Comparison of ENCODE assay signal across 21 cellular contexts in genomic region chr18:40006553-40007073, GRCh38.
DNase-seq lines count a peak whose midpoint lies in the region; ATAC-seq and TF ChIP-seq lines count a peak whose summit lies in the region.
"Had no signal": no experiment of that assay in that cellular context is flagged by ENCODE, and none has a peak within 500 bp of the region (broad histone marks: within the 10 kb centered on the region; RNA-seq: fewer than 3 reads in every experiment).

No MANE protein-coding gene starts in this region.

- H3K27me3 Mint-ChIP-seq in GM23338 (ENCODE audit: insufficient read depth, low read depth, poor library complexity) (no peaks in the 10 kb centered on the region), glutamatergic neuron (ENCODE audit: unreplicated experiment) (no peaks in the 10 kb centered on the region)
- H3K27me3 Mint-ChIP-seq: dendritic cell treated with granulocyte-macrophage colony-stimulating factor and Interleukin-4, amounts not matched to agents 40 ng/mL and 50 ng/mL, for 4 days; T-cell had no signal

- H3K27ac ChIP-seq in GM23338 (ENCODE audit: low read depth), result no peak overlapping the region
- no peak overlapping the region for H3K27ac ChIP-seq in heart right ventricle
- H3K27ac ChIP-seq: skin epidermis, stomach, upper lobe of right lung had no signal

- 63 to 68% methylated on average over 5 of the region's 5 CpGs for WGBS in heart right ventricle, 2 donors

- no peaks in the 10 kb centered on the region for H3K79me2 ChIP-seq in GM23338 (replicated peaks; ENCODE audit: insufficient read depth)

- no peaks in the 10 kb centered on the region for H3K27me3 ChIP-seq in GM23338 (ENCODE audit: insufficient read depth)
- H3K27me3 ChIP-seq in heart right ventricle, result no peaks in the 10 kb centered on the region
- H3K27me3 ChIP-seq: stomach, upper lobe of right lung had no signal

- no peaks in the 10 kb centered on the region for H3K36me3 Mint-ChIP-seq in GM23338 (ENCODE audit: low read depth)
- H3K36me3 Mint-ChIP-seq in glutamatergic neuron (ENCODE audit: unreplicated experiment), result no peaks in the 10 kb centered on the region
- H3K36me3 Mint-ChIP-seq: T-cell had no signal

- no peaks in the 10 kb centered on the region for H3F3A ChIP-seq in GM23338 (replicated peaks; ENCODE audit: low read depth)

- H3K36me3 ChIP-seq in GM23338 (ENCODE audit: insufficient read depth) (no peaks in the 10 kb centered on the region), heart right ventricle (no peaks in the 10 kb centered on the region)
- H3K36me3 ChIP-seq: stomach, upper lobe of right lung had no signal

- intact Hi-C loops in heart right ventricle (cut with DNase I), result no loop called here

- no peak overlapping the region for H3K4me2 ChIP-seq in GM23338

- H3K4me3 Mint-ChIP-seq in GM23338 (no peak overlapping the region), glutamatergic neuron (ENCODE audit: unreplicated experiment) (no peak overlapping the region)
- H3K4me3 Mint-ChIP-seq: dendritic cell treated with granulocyte-macrophage colony-stimulating factor and Interleukin-4, amounts not matched to agents 40 ng/mL and 50 ng/mL, for 4 days; nephron; T-cell had no signal

- H3K27ac Mint-ChIP-seq in GM23338 (no peak overlapping the region), glutamatergic neuron (ENCODE audit: unreplicated experiment) (no peak overlapping the region)
- H3K27ac Mint-ChIP-seq: dendritic cell treated with granulocyte-macrophage colony-stimulating factor and Interleukin-4, amounts not matched to agents 40 ng/mL and 50 ng/mL, for 4 days; nephron; T-cell had no signal

- peak; percentile 41 for DNase-seq in GM23338 (ENCODE audit: low spot score)
- DNase-seq in NB4 (ENCODE audit: low read depth), result peak; percentile 15
- peak; percentile 9 for DNase-seq in RPMI8226
- DNase-seq in midbrain (lab: John Stamatoyannopoulos, UW), result peak; percentile 39
- DNase-seq in SHP77 (lab: John Stamatoyannopoulos, UW), result no peak
- no peak for DNase-seq in heart right ventricle
- no peak for DNase-seq in glutamatergic neuron
- DNase-seq: activated CD4-positive, alpha-beta T cell treated with anti-CD3 and anti-CD28 coated beads, Interleukin-2, amount 50 U/mL, for 4 hours; activated gamma-delta T cell; AML-193; COR-L47; NCI-H1105; NCI-H2171; stomach; T-cell; upper lobe of right lung had no signal

- H3K4me3 ChIP-seq in GM23338 (no peak overlapping the region), NB4 (ENCODE audit: low read depth, low read length) (no peak overlapping the region), heart right ventricle (no peak overlapping the region)
- H3K4me3 ChIP-seq: K562, skin epidermis, stomach, upper lobe of right lung had no signal

- H2AFZ ChIP-seq in GM23338, result no peak overlapping the region

- no peaks in the 10 kb centered on the region for H3K4me1 ChIP-seq in GM23338 (ENCODE audit: insufficient read depth)
- no peaks in the 10 kb centered on the region for H3K4me1 ChIP-seq in heart right ventricle
- H3K4me1 ChIP-seq: stomach, upper lobe of right lung had no signal

- peak; percentile 75 for ATAC-seq in GM23338
- no peak for ATAC-seq in HG03025 (IDR thresholded peaks at IDR 0.05; ENCODE audit: low FRiP score, unreplicated experiment)
- ATAC-seq in heart right ventricle, result no peak
- ATAC-seq: K562, T-cell, upper lobe of right lung had no signal

- 0 out of 3 replicates have a peak, but pooled peaks cover 3% of the 10 kb centered on the region for H3K4me1 Mint-ChIP-seq in GM23338
- H3K4me1 Mint-ChIP-seq in glutamatergic neuron (ENCODE audit: low read depth, unreplicated experiment), result no peaks in the 10 kb centered on the region
- H3K4me1 Mint-ChIP-seq: nephron, T-cell had no signal

- H4K20me1 ChIP-seq in GM23338 (replicated peaks; ENCODE audit: insufficient read depth), result no peaks in the 10 kb centered on the region

- TF ChIP-seq POLR2A in NB4 (IDR thresholded peaks at IDR 0.05; ENCODE audit: extremely low read depth, insufficient read length), result no peak

- H3K9me2 ChIP-seq in GM23338 (ENCODE audit: insufficient read depth), result no peaks in the 10 kb centered on the region

- TF ChIP-seq CTCF in GM23338 (conservative IDR thresholded peaks at IDR 0.05; ENCODE audit: low read depth in 2 of 2) (peak in 1 of 2 experiments; percentile 36; a peak in 2 of 4 replicates), NB4 (IDR thresholded peaks at IDR 0.05; ENCODE audit: low read depth, low read length) (no peak), heart right ventricle (IDR thresholded peaks at IDR 0.05) (no peak), glutamatergic neuron (IDR thresholded peaks at IDR 0.05; ENCODE audit: partially characterized antibody, unreplicated experiment) (no peak)

- H3K9me3 ChIP-seq in heart right ventricle, result no peaks in the 10 kb centered on the region
- H3K9me3 ChIP-seq: stomach, upper lobe of right lung had no signal

- H3K9me3 Mint-ChIP-seq in GM23338 (no peaks in the 10 kb centered on the region), glutamatergic neuron (ENCODE audit: unreplicated experiment) (no peaks in the 10 kb centered on the region)
- H3K9me3 Mint-ChIP-seq: nephron had no signal

TF ChIP-seq in GM23338, 12 proteins besides CTCF, POLR2A, EP300 and RAD21 (continues in another document):
- TF ChIP-seq EZH2phosphoT487 (IDR thresholded peaks at IDR 0.05; ENCODE audit: unreplicated experiment), result no peak
- TF ChIP-seq, protein P1, sequence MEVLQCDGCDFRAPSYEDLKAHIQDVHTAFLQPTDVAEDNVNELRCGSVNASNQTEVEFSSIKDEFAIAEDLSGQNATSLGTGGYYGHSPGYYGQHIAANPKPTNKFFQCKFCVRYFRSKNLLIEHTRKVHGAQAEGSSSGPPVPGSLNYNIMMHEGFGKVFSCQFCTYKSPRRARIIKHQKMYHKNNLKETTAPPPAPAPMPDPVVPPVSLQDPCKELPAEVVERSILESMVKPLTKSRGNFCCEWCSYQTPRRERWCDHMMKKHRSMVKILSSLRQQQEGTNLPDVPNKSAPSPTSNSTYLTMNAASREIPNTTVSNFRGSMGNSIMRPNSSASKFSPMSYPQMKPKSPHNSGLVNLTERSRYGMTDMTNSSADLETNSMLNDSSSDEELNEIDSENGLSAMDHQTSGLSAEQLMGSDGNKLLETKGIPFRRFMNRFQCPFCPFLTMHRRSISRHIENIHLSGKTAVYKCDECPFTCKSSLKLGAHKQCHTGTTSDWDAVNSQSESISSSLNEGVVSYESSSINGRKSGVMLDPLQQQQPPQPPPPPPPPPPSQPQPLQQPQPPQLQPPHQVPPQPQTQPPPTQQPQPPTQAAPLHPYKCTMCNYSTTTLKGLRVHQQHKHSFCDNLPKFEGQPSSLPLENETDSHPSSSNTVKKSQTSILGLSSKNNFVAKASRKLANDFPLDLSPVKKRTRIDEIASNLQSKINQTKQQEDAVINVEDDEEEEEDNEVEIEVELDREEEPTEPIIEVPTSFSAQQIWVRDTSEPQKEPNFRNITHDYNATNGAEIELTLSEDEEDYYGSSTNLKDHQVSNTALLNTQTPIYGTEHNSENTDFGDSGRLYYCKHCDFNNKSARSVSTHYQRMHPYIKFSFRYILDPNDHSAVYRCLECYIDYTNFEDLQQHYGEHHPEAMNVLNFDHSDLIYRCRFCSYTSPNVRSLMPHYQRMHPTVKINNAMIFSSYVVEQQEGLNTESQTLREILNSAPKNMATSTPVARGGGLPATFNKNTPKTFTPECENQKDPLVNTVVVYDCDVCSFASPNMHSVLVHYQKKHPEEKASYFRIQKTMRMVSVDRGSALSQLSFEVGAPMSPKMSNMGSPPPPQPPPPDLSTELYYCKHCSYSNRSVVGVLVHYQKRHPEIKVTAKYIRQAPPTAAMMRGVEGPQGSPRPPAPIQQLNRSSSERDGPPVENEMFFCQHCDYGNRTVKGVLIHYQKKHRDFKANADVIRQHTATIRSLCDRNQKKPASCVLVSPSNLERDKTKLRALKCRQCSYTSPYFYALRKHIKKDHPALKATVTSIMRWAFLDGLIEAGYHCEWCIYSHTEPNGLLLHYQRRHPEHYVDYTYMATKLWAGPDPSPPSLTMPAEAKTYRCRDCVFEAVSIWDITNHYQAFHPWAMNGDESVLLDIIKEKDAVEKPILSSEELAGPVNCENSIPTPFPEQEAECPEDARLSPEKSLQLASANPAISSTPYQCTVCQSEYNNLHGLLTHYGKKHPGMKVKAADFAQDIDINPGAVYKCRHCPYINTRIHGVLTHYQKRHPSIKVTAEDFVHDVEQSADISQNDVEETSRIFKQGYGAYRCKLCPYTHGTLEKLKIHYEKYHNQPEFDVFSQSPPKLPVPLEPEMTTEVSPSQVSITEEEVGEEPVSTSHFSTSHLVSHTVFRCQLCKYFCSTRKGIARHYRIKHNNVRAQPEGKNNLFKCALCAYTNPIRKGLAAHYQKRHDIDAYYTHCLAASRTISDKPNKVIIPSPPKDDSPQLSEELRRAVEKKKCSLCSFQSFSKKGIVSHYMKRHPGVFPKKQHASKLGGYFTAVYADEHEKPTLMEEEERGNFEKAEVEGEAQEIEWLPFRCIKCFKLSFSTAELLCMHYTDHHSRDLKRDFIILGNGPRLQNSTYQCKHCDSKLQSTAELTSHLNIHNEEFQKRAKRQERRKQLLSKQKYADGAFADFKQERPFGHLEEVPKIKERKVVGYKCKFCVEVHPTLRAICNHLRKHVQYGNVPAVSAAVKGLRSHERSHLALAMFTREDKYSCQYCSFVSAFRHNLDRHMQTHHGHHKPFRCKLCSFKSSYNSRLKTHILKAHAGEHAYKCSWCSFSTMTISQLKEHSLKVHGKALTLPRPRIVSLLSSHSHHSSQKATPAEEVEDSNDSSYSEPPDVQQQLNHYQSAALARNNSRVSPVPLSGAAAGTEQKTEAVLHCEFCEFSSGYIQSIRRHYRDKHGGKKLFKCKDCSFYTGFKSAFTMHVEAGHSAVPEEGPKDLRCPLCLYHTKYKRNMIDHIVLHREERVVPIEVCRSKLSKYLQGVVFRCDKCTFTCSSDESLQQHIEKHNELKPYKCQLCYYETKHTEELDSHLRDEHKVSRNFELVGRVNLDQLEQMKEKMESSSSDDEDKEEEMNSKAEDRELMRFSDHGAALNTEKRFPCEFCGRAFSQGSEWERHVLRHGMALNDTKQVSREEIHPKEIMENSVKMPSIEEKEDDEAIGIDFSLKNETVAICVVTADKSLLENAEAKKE (CRISPR knock-in tag; IDR thresholded peaks at IDR 0.05), result no peak
- no peak for TF ChIP-seq CREB1 (CRISPR knock-in tag; IDR thresholded peaks at IDR 0.05; ENCODE audit: low read depth)
- TF ChIP-seq NANOG (IDR thresholded peaks at IDR 0.05; ENCODE audit: borderline replicate concordance), result no peak
- no peak for TF ChIP-seq STAT1 (IDR thresholded peaks at IDR 0.05; ENCODE audit: unreplicated experiment)

Comparison
In these comparisons a context has a peak if more than half of its experiments do, and no peak if none do; other contexts are left out.
1. DNase-seq: peak in GM23338 (single experiment), NB4 (single experiment), RPMI8226 (single experiment) and midbrain (single experiment); none in SHP77 (0 of 2), heart right ventricle (0 of 2) and glutamatergic neuron (single experiment).